In the genomic region with DNA sequence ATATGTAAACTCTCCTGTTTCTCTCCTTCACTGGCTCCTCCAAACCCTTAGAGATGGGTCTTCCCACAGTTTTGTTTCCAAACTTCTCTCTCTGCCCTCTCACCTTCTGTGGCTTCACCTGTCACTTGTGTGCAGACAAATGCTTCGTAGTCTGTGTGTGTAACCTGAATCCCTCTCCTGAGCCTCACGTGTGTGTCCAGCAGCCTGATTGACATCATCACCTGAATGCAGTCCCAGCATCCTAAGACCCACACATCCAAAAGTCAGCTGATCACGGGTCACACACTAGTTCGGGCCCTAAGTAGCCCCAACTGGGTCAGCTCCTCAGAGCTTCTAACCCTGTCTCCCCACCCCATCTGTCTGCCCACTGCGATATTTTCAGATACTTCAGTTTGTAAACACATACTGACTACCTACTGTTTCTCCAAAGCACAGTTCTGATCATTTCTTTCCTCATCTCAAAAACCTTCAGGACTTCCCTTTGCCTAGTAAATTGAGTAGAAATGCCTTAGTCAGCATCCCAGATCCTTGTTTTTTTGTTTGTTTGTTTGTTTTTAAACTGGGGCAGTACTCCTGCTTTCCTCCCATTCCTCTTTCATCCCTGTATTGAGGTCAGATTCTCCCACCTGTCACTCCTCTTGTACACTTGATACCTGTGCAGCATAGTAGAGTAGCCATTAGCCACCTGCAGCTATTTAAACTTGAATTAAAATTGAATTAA, we compare ENCODE assay signal across 17 cellular contexts. TPM values are rescaled to one million over a fixed set of nuclear protein-coding genes. Genes with fewer than 3 reads are reported as not detected.
DNase-seq lines count a peak whose midpoint lies in the region; ATAC-seq, FAIRE-seq and TF ChIP-seq lines count a peak whose summit lies in the region.
"Had no signal": no experiment of that assay in that cellular context is flagged by ENCODE, and none has a peak within 500 bp of the region (broad histone marks: within the 10 kb centered on the region; RNA-seq: fewer than 3 reads in every experiment).

No MANE protein-coding gene starts in this region.

- H3K27me3 ChIP-seq in CD4-positive, alpha-beta memory T cell (ENCODE audit: insufficient read depth, low read length) = no peaks in the 10 kb centered on the region
- H3K27me3 ChIP-seq in astrocyte (ENCODE audit: insufficient read depth, low read length) = no peaks in the 10 kb centered on the region
- H3K27me3 ChIP-seq in trophoblast cell (ENCODE audit: insufficient read depth, low read length) = no peaks in the 10 kb centered on the region
- H3K27me3 ChIP-seq: SJSA1 had no signal

- no peak overlapping the region for H3K14ac ChIP-seq in trophoblast cell (ENCODE audit: low read length)

- H2BK120ac ChIP-seq in trophoblast cell (ENCODE audit: insufficient read depth, low read length, poor library complexity) = no peak overlapping the region

- H3K27ac Mint-ChIP-seq in CD4-positive, alpha-beta memory T cell = peak overlapping the region in 4 of 7 donors; percentile 15 to 71 (median 64)
- H3K27ac Mint-ChIP-seq in astrocyte (ENCODE audit: unreplicated experiment) (peak overlapping the region; percentile 5), progenitor cell of endocrine pancreas (no peak overlapping the region)

- no peak for FAIRE-seq in astrocyte (lab: Jason Lieb, UNC)
- FAIRE-seq: H1 had no signal

- H3K9me3 ChIP-seq in CD4-positive, alpha-beta memory T cell (ENCODE audit: control insufficient read depth in 1 of 2, low read length in 2 of 2) = no peaks in the 10 kb centered on the region
- H3K9me3 ChIP-seq in astrocyte (ENCODE audit: insufficient read depth, low read depth, low read length) (no peaks in the 10 kb centered on the region), trophoblast cell (ENCODE audit: insufficient read depth, low read depth, low read length) (no peaks in the 10 kb centered on the region)
- H3K9me3 ChIP-seq: SJSA1 had no signal

- no peak for ATAC-seq in HG03039 (IDR thresholded peaks at IDR 0.05; ENCODE audit: unreplicated experiment)
- ATAC-seq: Panc1 had no signal

- no peak overlapping the region for H3K18ac ChIP-seq in trophoblast cell (ENCODE audit: low read length)

- H3K4me1 Mint-ChIP-seq in CD4-positive, alpha-beta memory T cell = peaks cover 0 to 1% (median 0%) of the 10 kb centered on the region in 4 donors
- peaks cover 22% of the 10 kb centered on the region for H3K4me1 Mint-ChIP-seq in astrocyte (ENCODE audit: low read depth, unreplicated experiment)
- H3K4me1 Mint-ChIP-seq in progenitor cell of endocrine pancreas (ENCODE audit: low read depth) = no peaks in the 10 kb centered on the region

- no peak overlapping the region for H2BK5ac ChIP-seq in trophoblast cell (ENCODE audit: low read depth, low read length, poor library complexity)

- no peak for DNase-seq in CD4-positive, alpha-beta memory T cell
- DNase-seq in NCI-H2107 (lab: John Stamatoyannopoulos, UW) (peak; percentile 25), astrocyte (ENCODE audit: low read depth) (no peak), trophoblast cell (no peak), anterior cingulate cortex (lab: John Stamatoyannopoulos, UW) (no peak), progenitor cell of endocrine pancreas (ENCODE audit: low spot score, unreplicated experiment) (no peak)
- DNase-seq: AML-193, DMS79 treated with DMSO at 0.1 percent for 48 hours, KG1, MV-4-11, NCI-H187, NCI-H524 had no signal

- intact Hi-C loops in CD4-positive, alpha-beta memory T cell (cut with micrococcal nuclease) = no loop called here

- peaks cover 21% of the 10 kb centered on the region for H3K36me3 ChIP-seq in CD4-positive, alpha-beta memory T cell (ENCODE audit: insufficient read depth, low read length)
- peaks cover 3% of the 10 kb centered on the region for H3K36me3 ChIP-seq in astrocyte (ENCODE audit: insufficient read depth, low read length)
- peaks cover 5 to 6% of the 10 kb centered on the region in 2 experiments for H3K36me3 ChIP-seq in trophoblast cell (ENCODE audit: control insufficient read depth in 1 of 2, insufficient read depth in 2 of 2, low read length in 2 of 2)
- H3K36me3 ChIP-seq: SJSA1 had no signal

- no CpG with 5 or more reads among the region's 5 CpGs for WGBS in trophoblast cell (ENCODE audit: extremely low coverage, insufficient coverage, insufficient read length)

- H3K4ac ChIP-seq in trophoblast cell (ENCODE audit: low read depth, low read length) = no peak overlapping the region

- no peak overlapping the region for H2BK12ac ChIP-seq in trophoblast cell (ENCODE audit: low read length)

- no peaks in the 10 kb centered on the region for H3K9me3 Mint-ChIP-seq in CD4-positive, alpha-beta memory T cell
- H3K9me3 Mint-ChIP-seq in astrocyte (ENCODE audit: unreplicated experiment) = peaks cover 2% of the 10 kb centered on the region
- no peaks in the 10 kb centered on the region for H3K9me3 Mint-ChIP-seq in progenitor cell of endocrine pancreas (ENCODE audit: low read depth)

- H4K20me1 ChIP-seq in astrocyte (ENCODE audit: insufficient read depth, low read length) = no peaks in the 10 kb centered on the region

- no peak for TF ChIP-seq CTCF in astrocyte (IDR thresholded peaks at IDR 0.05; ENCODE audit: insufficient read depth, low read depth, low read length)
- no peak for TF ChIP-seq CTCF in progenitor cell of endocrine pancreas (IDR thresholded peaks at IDR 0.05; ENCODE audit: unreplicated experiment)

- no peaks in the 10 kb centered on the region for H3K79me2 ChIP-seq in astrocyte (ENCODE audit: insufficient read depth, low read length)
- no peaks in the 10 kb centered on the region for H3K79me2 ChIP-seq in trophoblast cell (ENCODE audit: control insufficient read depth, insufficient read depth, low read length, poor library complexity)

- no peaks in the 10 kb centered on the region for H3K79me1 ChIP-seq in trophoblast cell (ENCODE audit: low read length)

- CTCF ChIA-PET in CD4-positive, alpha-beta memory T cell (lab: Charles Lee; ENCODE audit: partially characterized antibody) = no interaction called here

- H3K27ac ChIP-seq in CD4-positive, alpha-beta memory T cell (ENCODE audit: low read depth, low read length) = no peak overlapping the region
- H3K27ac ChIP-seq in astrocyte (ENCODE audit: low read depth, low read length) = no peak overlapping the region
- H3K27ac ChIP-seq in trophoblast cell (ENCODE audit: low read depth, low read length) = no peak overlapping the region
- H3K27ac ChIP-seq: C4-2B, SJSA1 had no signal

- no peak overlapping the region for H2AK5ac ChIP-seq in trophoblast cell (ENCODE audit: low read length)

- H4K91ac ChIP-seq in trophoblast cell (ENCODE audit: low read depth, low read length) = no peak overlapping the region

- H3K4me1 ChIP-seq in CD4-positive, alpha-beta memory T cell (ENCODE audit: insufficient read depth, low read length) = no peaks in the 10 kb centered on the region
- H3K4me1 ChIP-seq in astrocyte (ENCODE audit: insufficient read depth, low read length) (peaks cover 15% of the 10 kb centered on the region), trophoblast cell (ENCODE audit: control insufficient read depth in 1 of 2, insufficient read depth in 2 of 2, low read length in 2 of 2) (peaks cover 0 to 2% of the 10 kb centered on the region in 2 experiments)

- no peak overlapping the region for H4K8ac ChIP-seq in trophoblast cell (ENCODE audit: low read depth, low read length)

- POLR2A ChIA-PET in CD4-positive, alpha-beta memory T cell (lab: Charles Lee; ENCODE audit: partially characterized antibody) = no interaction called here

- no peak overlapping the region for H4K12ac ChIP-seq in trophoblast cell (ENCODE audit: low read depth, low read length)

- H3K4me3 ChIP-seq in CD4-positive, alpha-beta memory T cell (ENCODE audit: low read length in 2 of 2) = no peak overlapping the region
- no peak overlapping the region for H3K4me3 ChIP-seq in astrocyte (ENCODE audit: insufficient read depth, low read depth, low read length)
- H3K4me3 ChIP-seq in trophoblast cell (ENCODE audit: low read depth, low read length) = no peak overlapping the region
- H3K4me3 ChIP-seq: SJSA1 had no signal

- no peak overlapping the region for H2AFZ ChIP-seq in astrocyte (ENCODE audit: low read depth, low read length)
- no peak overlapping the region for H2AFZ ChIP-seq in trophoblast cell (ENCODE audit: insufficient read depth, low read length, poor library complexity)

- H3K27me3 Mint-ChIP-seq in CD4-positive, alpha-beta memory T cell = no peaks in the 10 kb centered on the region
- no peaks in the 10 kb centered on the region for H3K27me3 Mint-ChIP-seq in astrocyte (ENCODE audit: low read depth, unreplicated experiment)
- H3K27me3 Mint-ChIP-seq in progenitor cell of endocrine pancreas = no peaks in the 10 kb centered on the region

- peak overlapping the region; percentile 47 for H3K23ac ChIP-seq in trophoblast cell (ENCODE audit: low read length)

- peaks cover 50 to 58% of the 10 kb centered on the region in 2 donors for H3K36me3 Mint-ChIP-seq in CD4-positive, alpha-beta memory T cell
- peaks cover 13% of the 10 kb centered on the region for H3K36me3 Mint-ChIP-seq in astrocyte (ENCODE audit: low read depth, unreplicated experiment)
- no peaks in the 10 kb centered on the region for H3K36me3 Mint-ChIP-seq in progenitor cell of endocrine pancreas (ENCODE audit: insufficient read depth)

- H3K4me2 ChIP-seq in astrocyte (ENCODE audit: low read length) (no peak overlapping the region), trophoblast cell (ENCODE audit: low read length) (no peak overlapping the region)

- H3K9ac ChIP-seq in astrocyte (ENCODE audit: low read length) (no peak overlapping the region), trophoblast cell (ENCODE audit: low read length) (no peak overlapping the region)

- no peak overlapping the region for H3K4me3 Mint-ChIP-seq in CD4-positive, alpha-beta memory T cell
- H3K4me3 Mint-ChIP-seq in astrocyte (ENCODE audit: unreplicated experiment) = no peak overlapping the region
- no peak overlapping the region for H3K4me3 Mint-ChIP-seq in progenitor cell of endocrine pancreas (ENCODE audit: low read depth)

RNA-seq across cellular contexts. Expression of a gene that starts 23.7 kb away (rescaled TPM):
- 10 to 100 TPM; 12.1 to 13.6 TPM for total RNA-seq in CD4-positive, alpha-beta memory T cell
- polyA plus RNA-seq in CD4-positive, alpha-beta memory T cell = 10 to 100 TPM in 1 of 2 donors, 1 to 10 TPM in 1; 4.5 to 11.6 TPM
- total RNA-seq in astrocyte = 19.9 and 20.0 TPM in 2 replicates
- 11.9 and 12.1 TPM in 2 replicates for polyA plus RNA-seq in trophoblast cell (2013)
- 20.2 and 22.4 TPM in 2 replicates for total RNA-seq in progenitor cell of endocrine pancreas

RNA-seq across cellular contexts. Expression of a gene that starts 38.2 kb away (rescaled TPM):
- 1 to 10 TPM; 5.2 to 5.4 TPM for total RNA-seq in CD4-positive, alpha-beta memory T cell
- 1 to 10 TPM; 2.3 to 6.7 TPM for polyA plus RNA-seq in CD4-positive, alpha-beta memory T cell
- total RNA-seq in astrocyte (32.1 and 36.3 TPM in 2 replicates), progenitor cell of endocrine pancreas (27.6 and 28.6 TPM in 2 replicates)
- polyA plus RNA-seq in trophoblast cell (2013) = 21.0 and 21.9 TPM in 2 replicates
